ENCODE assay signal across 9 cellular contexts in the genomic region with DNA sequence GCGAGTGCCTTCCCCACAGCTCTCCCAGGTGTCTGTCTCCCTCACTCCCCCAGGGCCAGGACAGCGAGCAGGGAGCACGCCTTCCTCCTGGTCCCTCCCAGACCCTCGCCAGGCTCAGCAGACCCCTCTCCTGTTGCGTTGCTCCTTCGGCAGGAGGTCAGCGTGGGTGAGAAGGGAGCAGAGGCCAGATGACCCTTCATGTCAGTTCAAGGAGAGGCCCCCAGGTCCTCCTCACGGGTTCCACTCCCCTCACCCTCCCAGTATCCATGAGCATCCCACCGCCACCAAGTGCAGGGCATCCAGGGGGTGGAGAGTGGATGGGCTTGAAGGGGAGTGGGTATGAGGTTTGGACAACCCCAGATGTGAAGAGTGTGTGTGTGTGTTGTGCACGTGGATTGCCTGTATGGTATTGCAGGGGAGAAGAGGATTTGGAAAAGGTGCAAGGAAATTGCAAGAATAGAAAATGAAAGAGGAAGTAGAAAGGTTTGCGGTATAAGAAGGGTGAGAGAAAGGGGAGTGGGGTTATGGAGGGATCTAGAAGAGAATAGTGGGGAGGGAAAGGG. TPM values are rescaled to one million over a fixed set of nuclear protein-coding genes. Genes with fewer than 3 reads are reported as not detected.
DNase-seq lines count a peak whose midpoint lies in the region; ATAC-seq and TF ChIP-seq lines count a peak whose summit lies in the region.
"Had no signal": no experiment of that assay in that cellular context is flagged by ENCODE, and none has a peak within 500 bp of the region (broad histone marks: within the 10 kb centered on the region; RNA-seq: fewer than 3 reads in every experiment).

No MANE protein-coding gene starts in this region.

- peaks cover 8% of the 10 kb centered on the region for H3K4me1 ChIP-seq in mesodermal cell (ENCODE audit: control insufficient read depth, insufficient read depth, low read length, poor library complexity, severe bottlenecking)

- no peak for TF ChIP-seq CTCF in activated B cell treated with CpG ODN at 0.5 μM for 24 hours (IDR thresholded peaks at IDR 0.05)

- peak overlapping the region; percentile 29 for H3K27ac ChIP-seq in mesodermal cell (ENCODE audit: low read depth, low read length, severe bottlenecking)

- intact Hi-C loops in activated B cell treated with CpG ODN at 0.5 μM for 24 hours (cut with micrococcal nuclease): loop anchor here (1.0 kb wide), 1 partner anchor 10 kb away; no protein-coding TSS in a partner anchor

- peaks cover 15% of the 10 kb centered on the region for H3K4me1 Mint-ChIP-seq in stimulated activated naive CD8-positive, alpha-beta T cell treated with anti-CD3 and anti-CD28 coated beads, Interleukin-15, Interleukin-2, amounts not matched to agents 100 ng/mL and 50 ng/mL, for 24 hours (ENCODE audit: low read depth)
- peaks cover 44% of the 10 kb centered on the region for H3K4me1 Mint-ChIP-seq in activated B cell treated with CpG ODN at 0.5 μM for 24 hours

- H3K27ac Mint-ChIP-seq in stimulated activated naive CD8-positive, alpha-beta T cell treated with anti-CD3 and anti-CD28 coated beads, Interleukin-15, Interleukin-2, amounts not matched to agents 100 ng/mL and 50 ng/mL, for 24 hours: peak overlapping the region; percentile 54
- H3K27ac Mint-ChIP-seq in activated B cell treated with CpG ODN at 0.5 μM for 24 hours: peak overlapping the region; percentile 41

- H3K9me3 Mint-ChIP-seq in stimulated activated naive CD8-positive, alpha-beta T cell treated with anti-CD3 and anti-CD28 coated beads, Interleukin-15, Interleukin-2, amounts not matched to agents 100 ng/mL and 50 ng/mL, for 24 hours: no peaks in the 10 kb centered on the region
- no peaks in the 10 kb centered on the region for H3K9me3 Mint-ChIP-seq in activated B cell treated with CpG ODN at 0.5 μM for 24 hours

- no peak for ATAC-seq in stimulated activated naive CD8-positive, alpha-beta T cell treated with anti-CD3 and anti-CD28 coated beads, Interleukin-15, Interleukin-2, amounts not matched to agents 100 U/mL and 50 U/mL, for 24 hours
- ATAC-seq in activated B cell treated with CpG ODN at 0.5 μM for 24 hours (ENCODE audit: low read depth) (peak; percentile 65), GM18511 (IDR thresholded peaks at IDR 0.05; ENCODE audit: unreplicated experiment) (no peak)

- DNase-seq in stimulated activated naive CD8-positive, alpha-beta T cell treated with anti-CD3 and anti-CD28 coated beads, Interleukin-15, Interleukin-2, amounts not matched to agents 100 U/mL and 50 U/mL, for 24 hours: no peak
- DNase-seq in activated B cell treated with CpG ODN at 0.5 μM for 24 hours (no peak), NCI-H524 treated with DMSO at 0.1 percent for 48 hours (lab: John Stamatoyannopoulos, UW) (no peak), occipital lobe (lab: John Stamatoyannopoulos, UW) (no peak)
- DNase-seq in stimulated activated CD4-positive, alpha-beta T cell treated with anti-CD3 and anti-CD28 coated beads, Interleukin-12 subunit alpha, Interleukin-12 subunit beta, amount 100 ng/mL, for 4 hours: no peak
- DNase-seq: SW 1271 had no signal

- H3K4me3 ChIP-seq in mesodermal cell (ENCODE audit: extremely low read depth, insufficient read depth, low read length, poor library complexity, severe bottlenecking): no peak overlapping the region

- peak overlapping the region; percentile 30 for H3K4me3 Mint-ChIP-seq in stimulated activated naive CD8-positive, alpha-beta T cell treated with anti-CD3 and anti-CD28 coated beads, Interleukin-15, Interleukin-2, amounts not matched to agents 100 ng/mL and 50 ng/mL, for 24 hours
- peak overlapping the region; percentile 61 for H3K4me3 Mint-ChIP-seq in activated B cell treated with CpG ODN at 0.5 μM for 24 hours

- CTCF ChIA-PET in activated B cell treated with CpG ODN at 0.5 μM for 24 hours (lab: Charles Lee): no interaction called here

- no peaks in the 10 kb centered on the region for H3K9me3 ChIP-seq in mesodermal cell (ENCODE audit: control insufficient read depth, low read length)

- no peaks in the 10 kb centered on the region for H3K36me3 Mint-ChIP-seq in stimulated activated naive CD8-positive, alpha-beta T cell treated with anti-CD3 and anti-CD28 coated beads, Interleukin-15, Interleukin-2, amounts not matched to agents 100 ng/mL and 50 ng/mL, for 24 hours (ENCODE audit: low read depth)
- peaks cover 10% of the 10 kb centered on the region for H3K36me3 Mint-ChIP-seq in activated B cell treated with CpG ODN at 0.5 μM for 24 hours (ENCODE audit: low read depth)

- no peaks in the 10 kb centered on the region for H3K27me3 Mint-ChIP-seq in stimulated activated naive CD8-positive, alpha-beta T cell treated with anti-CD3 and anti-CD28 coated beads, Interleukin-15, Interleukin-2, amounts not matched to agents 100 ng/mL and 50 ng/mL, for 24 hours
- H3K27me3 Mint-ChIP-seq in activated B cell treated with CpG ODN at 0.5 μM for 24 hours: no peaks in the 10 kb centered on the region

- POLR2A ChIA-PET in activated B cell treated with CpG ODN at 0.5 μM for 24 hours (lab: Charles Lee): no interaction called here

- peaks cover 41% of the 10 kb centered on the region for H3K36me3 ChIP-seq in mesodermal cell (ENCODE audit: control insufficient read depth, insufficient read depth, low read length)

- 88 to 90% methylated on average over 7 to 8 of the region's 11 CpGs for WGBS in mesodermal cell (ENCODE audit: insufficient coverage in 2 of 2), 2 experiments

RNA-seq across cellular contexts. Expression of gene SGCA, which starts 17.7 kb away (rescaled TPM):
- 1.7 and 2.2 TPM in 2 replicates for total RNA-seq in activated B cell treated with CpG ODN at 0.5 μM for 24 hours
- polyA plus RNA-seq in mesodermal cell (2013, experiment 1 of 2): 2.4 TPM
- 1.3 TPM for polyA plus RNA-seq in mesodermal cell (2013, experiment 2 of 2)
- total RNA-seq in occipital lobe: not detected

RNA-seq across cellular contexts. Expression of gene COL1A1, which starts 17.9 kb away (rescaled TPM):
- total RNA-seq in activated B cell treated with CpG ODN at 0.5 μM for 24 hours: 8.8 and 9.2 TPM in 2 replicates
- polyA plus RNA-seq in mesodermal cell (2013, experiment 1 of 2): 852 TPM
- 735 TPM for polyA plus RNA-seq in mesodermal cell (2013, experiment 2 of 2)
- 17.6 TPM for total RNA-seq in occipital lobe

RNA-seq across cellular contexts. Expression of gene PPP1R9B, which starts 33.0 kb away (rescaled TPM):
- total RNA-seq in activated B cell treated with CpG ODN at 0.5 μM for 24 hours (300 and 313 TPM in 2 replicates), occipital lobe (69.9 TPM)
- polyA plus RNA-seq in mesodermal cell (2013, experiment 1 of 2): 45.5 TPM
- 36.7 TPM for polyA plus RNA-seq in mesodermal cell (2013, experiment 2 of 2)

RNA-seq across cellular contexts. Expression of gene SAMD14, which starts 53.6 kb away (rescaled TPM):
- total RNA-seq in activated B cell treated with CpG ODN at 0.5 μM for 24 hours (4.7 and 4.9 TPM in 2 replicates), occipital lobe (21.5 TPM)
- polyA plus RNA-seq in mesodermal cell (2013, experiment 1 of 2): 26.6 TPM
- polyA plus RNA-seq in mesodermal cell (2013, experiment 2 of 2): 18.7 TPM
